ENCODE assay signal across 20 cellular contexts in the genomic region with DNA sequence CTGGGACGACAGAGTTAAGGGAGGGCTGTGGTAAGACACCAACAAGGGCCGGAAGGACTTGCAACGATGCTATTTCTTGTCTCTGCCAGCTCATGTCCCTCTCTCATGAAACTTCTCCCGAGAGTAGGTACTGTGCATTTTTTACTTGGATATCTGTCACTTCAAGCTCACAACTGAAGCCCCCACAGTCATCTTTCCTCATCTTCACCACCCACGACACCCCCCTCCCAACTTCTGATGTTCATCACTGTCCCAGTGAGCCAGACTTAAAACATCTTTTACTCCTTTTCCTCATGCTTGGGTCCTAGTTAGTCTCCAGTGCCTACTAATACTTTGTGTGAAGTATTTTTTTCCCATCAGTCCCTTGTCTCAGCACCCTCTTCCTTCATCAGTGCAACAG.
"Had no signal": no experiment of that assay in that cellular context is flagged by ENCODE, and none has a peak within 500 bp of the region (broad histone marks: within the 10 kb centered on the region; RNA-seq: fewer than 3 reads in every experiment).

No MANE protein-coding gene starts in this region.

- H3K4me1 ChIP-seq: gastrocnemius medialis, left lung, neural progenitor cell, right lobe of liver, suprapubic skin, vagina had no signal

- ATAC-seq: effector memory CD8-positive, alpha-beta T cell; gastrocnemius medialis; left cardiac atrium; left lung; natural killer cell treated with Interleukin-12 subunit alpha and Interleukin-12 subunit beta and Interleukin-15 and Interleukin-18, amount 100 ng/mL, for 72 hours; right lobe of liver; stimulated activated naive CD8-positive, alpha-beta T cell treated with anti-CD3 and anti-CD28 coated beads, Interleukin-15, amount 100 ng/mL, for 72 hours had no signal

- H3K4me3 ChIP-seq: gastrocnemius medialis, left lung, mucosa of descending colon, neural progenitor cell, ovary, right lobe of liver, suprapubic skin, transverse colon, vagina had no signal

- H3K9me3 Mint-ChIP-seq: effector memory CD8-positive, alpha-beta T cell; mesothelial cell of epicardium; natural killer cell treated with Interleukin-12 subunit alpha and Interleukin-12 subunit beta and Interleukin-15 and Interleukin-18, amount 100 ng/mL, for 72 hours; neural progenitor cell; stimulated activated naive CD8-positive, alpha-beta T cell treated with anti-CD3 and anti-CD28 coated beads, Interleukin-15, amount 100 ng/mL, for 72 hours had no signal

- H2AFZ ChIP-seq: neural progenitor cell had no signal

- H3K4me3 Mint-ChIP-seq: effector memory CD8-positive, alpha-beta T cell; mesothelial cell of epicardium; naive B cell; natural killer cell treated with Interleukin-12 subunit alpha and Interleukin-12 subunit beta and Interleukin-15 and Interleukin-18, amount 100 ng/mL, for 72 hours; neural progenitor cell; stimulated activated naive CD8-positive, alpha-beta T cell treated with anti-CD3 and anti-CD28 coated beads, Interleukin-15, amount 100 ng/mL, for 72 hours had no signal

- H3K36me3 Mint-ChIP-seq: mesothelial cell of epicardium; naive B cell; natural killer cell treated with Interleukin-12 subunit alpha and Interleukin-12 subunit beta and Interleukin-15 and Interleukin-18, amount 100 ng/mL, for 72 hours; neural progenitor cell had no signal

- H3K4me2 ChIP-seq: neural progenitor cell had no signal

- DNase-seq: cortex of kidney; effector memory CD8-positive, alpha-beta T cell; gastrocnemius medialis; left cardiac atrium; left lung; mesenchymal stem cell; naive B cell; ovary; posterior cingulate gyrus; right lobe of liver; stimulated activated CD4-positive, alpha-beta T cell treated with anti-CD3 and anti-CD28 coated beads, Interleukin-2, amount 100 ng/mL, for 48 hours; stimulated activated naive CD4-positive, alpha-beta T cell; transverse colon had no signal

- H3K9me3 ChIP-seq: gastrocnemius medialis, left lung, mucosa of descending colon, ovary, right lobe of liver, suprapubic skin, transverse colon, vagina had no signal

- H3K36me3 ChIP-seq: gastrocnemius medialis, left lung, neural progenitor cell, ovary, right lobe of liver, suprapubic skin, transverse colon, vagina had no signal

- H3K27ac Mint-ChIP-seq: effector memory CD8-positive, alpha-beta T cell; mesothelial cell of epicardium; natural killer cell treated with Interleukin-12 subunit alpha and Interleukin-12 subunit beta and Interleukin-15 and Interleukin-18, amount 100 ng/mL, for 72 hours; neural progenitor cell; stimulated activated naive CD8-positive, alpha-beta T cell treated with anti-CD3 and anti-CD28 coated beads, Interleukin-15, amount 100 ng/mL, for 72 hours had no signal

- H3K27me3 ChIP-seq: left lung, neural progenitor cell, ovary, right lobe of liver, suprapubic skin, transverse colon, vagina had no signal

- H3K9ac ChIP-seq: neural progenitor cell had no signal

- H3K4me1 Mint-ChIP-seq: neural progenitor cell had no signal

- H3K27ac ChIP-seq: gastrocnemius medialis, left lung, neural progenitor cell, ovary, right lobe of liver, suprapubic skin, transverse colon, vagina had no signal
